In the genomic region with DNA sequence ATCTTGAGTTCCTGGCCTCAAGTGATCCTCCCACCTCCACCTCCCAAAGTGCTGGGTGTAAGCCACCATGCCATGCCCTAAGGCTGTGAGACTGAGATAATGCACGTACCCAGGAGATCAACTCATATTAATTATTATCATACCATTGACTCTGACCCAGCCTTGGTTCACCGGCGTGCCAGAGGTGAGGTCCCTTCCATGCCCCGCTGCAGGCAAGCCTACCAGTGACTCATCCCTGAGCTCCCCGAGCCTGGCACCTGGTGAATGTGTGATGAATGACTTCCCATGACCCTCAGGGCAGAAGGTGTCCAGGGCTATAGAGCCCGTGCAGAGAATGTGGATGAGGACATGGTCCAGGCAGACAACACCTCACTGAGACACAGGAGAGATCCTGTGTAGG, we compare ENCODE assay signal across 34 cellular contexts. TPM values are rescaled to one million over a fixed set of nuclear protein-coding genes. Genes with fewer than 3 reads are reported as not detected.
A peak's percentile ranks its signal among the peaks of the same experiment; 100 is the strongest.
DNase-seq lines count a peak whose midpoint lies in the region; ATAC-seq, FAIRE-seq and TF ChIP-seq lines count a peak whose summit lies in the region.
"Had no signal": no experiment of that assay in that cellular context is flagged by ENCODE, and none has a peak within 500 bp of the region (broad histone marks: within the 10 kb centered on the region; RNA-seq: fewer than 3 reads in every experiment).

No MANE protein-coding gene starts in this region.

- H3K9me3 ChIP-seq in breast epithelium: no peaks in the 10 kb centered on the region
- no peaks in the 10 kb centered on the region for H3K9me3 ChIP-seq in small intestine (ENCODE audit: control insufficient read depth, low read depth)
- H3K9me3 ChIP-seq: esophagus muscularis mucosa, gastroesophageal sphincter, lower lobe of right lung, prostate gland, SK-N-SH, upper lobe of right lung had no signal

- H3K27ac ChIP-seq in breast epithelium: no peak overlapping the region
- peak overlapping the region in 1 of 2 donors; percentile 22 for H3K27ac ChIP-seq in small intestine (ENCODE audit: low read depth in 1 of 2, low read length in 1 of 2)
- H3K27ac ChIP-seq: 22Rv1, esophagus muscularis mucosa, gastroesophageal sphincter, lower lobe of right lung, prostate gland, upper lobe of right lung had no signal

- H3K4me3 Mint-ChIP-seq in MCF 10A (ENCODE audit: unreplicated experiment): no peak overlapping the region
- H3K4me3 Mint-ChIP-seq: activated naive CD8-positive, alpha-beta T cell treated with anti-CD3 and anti-CD28 coated beads, Interleukin-2, amount 50 U/mL, for 24 hours; activated T-cell treated with anti-CD3 and anti-CD28 coated beads, Interleukin-2, amount 50 U/mL, for 24 hours; brain; CD8-positive, alpha-beta memory T cell; neural crest cell had no signal

- ATAC-seq in stimulated activated naive CD8-positive, alpha-beta T cell treated with anti-CD3 and anti-CD28 coated beads, Interleukin-15, Interleukin-2, amounts not matched to agents 100 U/mL and 50 U/mL, for 24 hours: no peak
- ATAC-seq in GM19324 (IDR thresholded peaks at IDR 0.05; ENCODE audit: low FRiP score, unreplicated experiment): no peak
- ATAC-seq: activated naive CD8-positive, alpha-beta T cell treated with anti-CD3 and anti-CD28 coated beads, Interleukin-2, amount 50 U/mL, for 24 hours; gastroesophageal sphincter; lower lobe of right lung; upper lobe of right lung had no signal

- peaks cover 5% of the 10 kb centered on the region for H3K4me1 Mint-ChIP-seq in MCF 10A (ENCODE audit: insufficient read depth, unreplicated experiment)
- H3K4me1 Mint-ChIP-seq: activated naive CD8-positive, alpha-beta T cell treated with anti-CD3 and anti-CD28 coated beads, Interleukin-2, amount 50 U/mL, for 24 hours; CD8-positive, alpha-beta memory T cell had no signal

- H3K4me3 ChIP-seq in breast epithelium: no peak overlapping the region
- no peak overlapping the region for H3K4me3 ChIP-seq in kidney epithelial cell (ENCODE audit: low read depth, low read length)
- no peak overlapping the region for H3K4me3 ChIP-seq in small intestine (ENCODE audit: low read depth in 1 of 2, low read length in 2 of 2)
- H3K4me3 ChIP-seq: esophagus muscularis mucosa, gastroesophageal sphincter, lower lobe of right lung, prostate gland, upper lobe of right lung had no signal

- CTCF ChIA-PET in MCF 10A (lab: Yijun Ruan, JAX): interaction anchor here (0.6 kb wide), 1 partner anchor 78 kb away, joined by 5 read pairs; no protein-coding TSS in a partner anchor

- no peaks in the 10 kb centered on the region for H3K36me3 Mint-ChIP-seq in MCF 10A (ENCODE audit: insufficient read depth, unreplicated experiment)
- H3K36me3 Mint-ChIP-seq: brain; CD8-positive, alpha-beta memory T cell had no signal

- no peaks in the 10 kb centered on the region for H3K36me3 ChIP-seq in breast epithelium
- H3K36me3 ChIP-seq in kidney epithelial cell (ENCODE audit: control insufficient read depth, insufficient read depth, low read length): no peaks in the 10 kb centered on the region
- no peaks in the 10 kb centered on the region for H3K36me3 ChIP-seq in small intestine (ENCODE audit: control insufficient read depth in 2 of 2, insufficient read depth in 2 of 2, low read length in 2 of 2)
- H3K36me3 ChIP-seq: esophagus muscularis mucosa, gastroesophageal sphincter, lower lobe of right lung, prostate gland, upper lobe of right lung had no signal

- POLR2A ChIA-PET in MCF 10A (lab: Yijun Ruan, JAX): interaction anchor here (0.8 kb wide), 1 partner anchor 14 kb away, joined by 5 read pairs; no protein-coding TSS in a partner anchor

- BruUV-seq in MCF 10A (replicated peaks; lab: Mats Ljungman, UMichigan): no TSS peak

- no peaks in the 10 kb centered on the region for H3K27me3 Mint-ChIP-seq in MCF 10A (ENCODE audit: insufficient read depth, unreplicated experiment)
- H3K27me3 Mint-ChIP-seq: activated naive CD8-positive, alpha-beta T cell treated with anti-CD3 and anti-CD28 coated beads, Interleukin-2, amount 50 U/mL, for 24 hours; brain had no signal

- FAIRE-seq in small intestine (lab: Jason Lieb, UNC): no peak
- FAIRE-seq: islet of Langerhans had no signal

- no peaks in the 10 kb centered on the region for H3K4me1 ChIP-seq in breast epithelium
- peaks cover 0 to 16% of the 10 kb centered on the region in 2 donors for H3K4me1 ChIP-seq in small intestine (ENCODE audit: control insufficient read depth in 2 of 2, insufficient read depth in 1 of 2, low read depth in 1 of 2, low read length in 1 of 2)
- H3K4me1 ChIP-seq: esophagus muscularis mucosa, gastroesophageal sphincter, lower lobe of right lung, prostate gland, upper lobe of right lung had no signal

- DNase-seq in MCF 10A (ENCODE audit: unreplicated experiment) (peak; percentile 71), breast epithelium (ENCODE audit: low spot score in 2 of 2) (no peak), SW480 (ENCODE audit: low spot score) (peak; percentile 25), kidney epithelial cell (ENCODE audit: low read depth) (peak; percentile 21), small intestine (peak; percentile 95), putamen (ENCODE audit: low spot score) (no peak)
- no peak for DNase-seq in stimulated activated naive CD8-positive, alpha-beta T cell treated with anti-CD3 and anti-CD28 coated beads, Interleukin-15, Interleukin-2, amounts not matched to agents 100 U/mL and 50 U/mL, for 24 hours
- DNase-seq: activated CD4-positive, alpha-beta T cell treated with anti-CD3 and anti-CD28 coated beads for 48 hours; activated gamma-delta T cell treated with Interleukin-2 at 50 U/mL for 16 hours; activated naive CD8-positive, alpha-beta T cell treated with anti-CD3 and anti-CD28 coated beads, Interleukin-2, amount 50 U/mL, for 24 hours; activated T-cell treated with anti-CD3 and anti-CD28 coated beads, Interleukin-2, amount 50 U/mL, for 24 hours; CD8-positive, alpha-beta memory T cell; DMS79; effector CD4-positive, alpha-beta T cell; H7; hypothalamus; lower lobe of right lung; MM.1S; NCI-H1417; NCI-H2081 treated with DMSO at 0.1 percent for 48 hours; NCI-H446 treated with DMSO at 0.1 percent for 48 hours; RPMI8226; SK-N-SH; upper lobe of right lung had no signal

- H3K27ac Mint-ChIP-seq in MCF 10A (ENCODE audit: low read depth, unreplicated experiment): no peak overlapping the region
- H3K27ac Mint-ChIP-seq: activated naive CD8-positive, alpha-beta T cell treated with anti-CD3 and anti-CD28 coated beads, Interleukin-2, amount 50 U/mL, for 24 hours; activated T-cell treated with anti-CD3 and anti-CD28 coated beads, Interleukin-2, amount 50 U/mL, for 24 hours; brain; CD8-positive, alpha-beta memory T cell had no signal

- WGBS in small intestine, 3 donors: 18 to 59% (median 34%) methylated on average over 6 of the region's 6 CpGs

- no peaks in the 10 kb centered on the region for H3K9me3 Mint-ChIP-seq in MCF 10A (ENCODE audit: unreplicated experiment)
- H3K9me3 Mint-ChIP-seq: activated naive CD8-positive, alpha-beta T cell treated with anti-CD3 and anti-CD28 coated beads, Interleukin-2, amount 50 U/mL, for 24 hours; activated T-cell treated with anti-CD3 and anti-CD28 coated beads, Interleukin-2, amount 50 U/mL, for 24 hours; brain; CD8-positive, alpha-beta memory T cell; neural crest cell had no signal

- TF ChIP-seq CTCF in MCF 10A (IDR thresholded peaks at IDR 0.05; ENCODE audit: unreplicated experiment) (no peak), breast epithelium (IDR thresholded peaks at IDR 0.05) (no peak), kidney epithelial cell (IDR thresholded peaks at IDR 0.05; ENCODE audit: insufficient read depth, low read length, poor library complexity, severe bottlenecking) (no peak)

- H3K27me3 ChIP-seq in breast epithelium: no peaks in the 10 kb centered on the region
- no peaks in the 10 kb centered on the region for H3K27me3 ChIP-seq in kidney epithelial cell (ENCODE audit: control insufficient read depth, insufficient read depth, low read length)
- no peaks in the 10 kb centered on the region for H3K27me3 ChIP-seq in small intestine (ENCODE audit: control insufficient read depth in 2 of 2, insufficient read depth in 2 of 2, low read length in 2 of 2)
- H3K27me3 ChIP-seq: esophagus muscularis mucosa, upper lobe of right lung had no signal

- no peak for TF ChIP-seq POLR2A in breast epithelium (IDR thresholded peaks at IDR 0.05)

- intact Hi-C loops in MCF 10A (cut with micrococcal nuclease): no loop called here
- intact Hi-C loops in breast epithelium (cut with DNase I; ENCODE audit: low total_unique reads): no loop called here

RNA-seq across cellular contexts. Expression of gene GAL3ST1, which starts 12.1 kb away (rescaled TPM):
- total RNA-seq in MCF 10A (2022): not detected in 2 replicates
- 1 to 10 TPM; 1.3 to 2.6 (median 1.3) TPM for total RNA-seq in breast epithelium
- 2.5 and 4.0 TPM in 2 replicates for total RNA-seq in kidney epithelial cell
- 10 to 100 TPM; 11.1 to 89.5 (median 68.6) TPM for polyA plus RNA-seq in small intestine
- total RNA-seq: activated CD8-positive, alpha-beta memory T cell treated with anti-CD3 and anti-CD28 coated beads for 36 hours; T-helper 2 cell treated with Interferon-gamma antibody and Interleukin-4, amounts not matched to agents 100 ng/mL and 5 ng/mL, for 36 hours had no signal
- polyA plus RNA-seq: SK-N-SH had no signal

RNA-seq across cellular contexts. Expression of gene SEC14L6, which starts 15.8 kb away (rescaled TPM):
- total RNA-seq in MCF 10A (2022): not detected in 2 replicates
- total RNA-seq in breast epithelium: under 1 TPM in 2 of 3 donors, not detected in 1; 0.33 to 0.73 TPM
- 3.7 and 5.8 TPM in 2 replicates for total RNA-seq in kidney epithelial cell
- polyA plus RNA-seq in small intestine: under 1 TPM in 1 of 3 donors, not detected in 2; 0.15 TPM
- total RNA-seq: activated CD8-positive, alpha-beta memory T cell treated with anti-CD3 and anti-CD28 coated beads for 36 hours; CD8-positive, alpha-beta memory T cell; T-helper 2 cell treated with Interferon-gamma antibody and Interleukin-4, amounts not matched to agents 100 ng/mL and 5 ng/mL, for 36 hours had no signal
- polyA plus RNA-seq: SK-N-SH had no signal

RNA-seq across cellular contexts. Expression of gene PES1, which starts 29.3 kb away (rescaled TPM):
- total RNA-seq in MCF 10A (2022) (114 and 145 TPM in 2 replicates), breast epithelium (10 to 100 TPM; 45.3 to 65.1 (median 56.4) TPM), kidney epithelial cell (93.9 and 99.0 TPM in 2 replicates)
- polyA plus RNA-seq in small intestine: 10 to 100 TPM; 37.1 to 68.3 (median 60.8) TPM

RNA-seq across cellular contexts. Expression of gene TCN2, which starts 44.6 kb away (rescaled TPM):
- 1.2 and 1.4 TPM in 2 replicates for total RNA-seq in MCF 10A (2022)
- total RNA-seq in breast epithelium: 10 to 100 TPM; 32.4 to 69.8 (median 36.7) TPM
- 6.5 and 6.7 TPM in 2 replicates for total RNA-seq in kidney epithelial cell
- polyA plus RNA-seq in small intestine: 10 to 100 TPM in 2 of 3 donors, 1 to 10 TPM in 1; 8.7 to 19.6 (median 12.7) TPM

RNA-seq across cellular contexts. Expression of gene SEC14L4, which starts 56.9 kb away (rescaled TPM):
- total RNA-seq in MCF 10A (2022) (not detected in 2 replicates), breast epithelium (under 1 TPM in 1 of 3 donors, not detected in 2; 0.29 TPM), kidney epithelial cell (0.08 TPM in 1 of 2 replicates, not detected in the other)
- under 1 TPM in 1 of 3 donors, not detected in 2; 0.04 TPM for polyA plus RNA-seq in small intestine
- total RNA-seq: activated CD8-positive, alpha-beta memory T cell treated with anti-CD3 and anti-CD28 coated beads for 36 hours; CD8-positive, alpha-beta memory T cell; esophagus muscularis mucosa; gastroesophageal sphincter; H7; T-helper 2 cell treated with Interferon-gamma antibody and Interleukin-4, amounts not matched to agents 100 ng/mL and 5 ng/mL, for 36 hours had no signal
- polyA plus RNA-seq: CD8-positive, alpha-beta memory T cell; SK-N-SH had no signal

Comparison
In these comparisons a context has a peak if more than half of its experiments do, and no peak if none do; other contexts are left out.
1. DNase-seq: peak in MCF 10A (single experiment), SW480 (single experiment), kidney epithelial cell (single experiment) and small intestine (single experiment); none in breast epithelium (0 of 2), stimulated activated naive CD8-positive, alpha-beta T cell treated with anti-CD3 and anti-CD28 coated beads, Interleukin-15, Interleukin-2, amounts not matched to agents 100 U/mL and 50 U/mL, for 24 hours (single experiment) and putamen (single experiment).